26 cellular contexts compared by ENCODE assay signal in the genomic region with DNA sequence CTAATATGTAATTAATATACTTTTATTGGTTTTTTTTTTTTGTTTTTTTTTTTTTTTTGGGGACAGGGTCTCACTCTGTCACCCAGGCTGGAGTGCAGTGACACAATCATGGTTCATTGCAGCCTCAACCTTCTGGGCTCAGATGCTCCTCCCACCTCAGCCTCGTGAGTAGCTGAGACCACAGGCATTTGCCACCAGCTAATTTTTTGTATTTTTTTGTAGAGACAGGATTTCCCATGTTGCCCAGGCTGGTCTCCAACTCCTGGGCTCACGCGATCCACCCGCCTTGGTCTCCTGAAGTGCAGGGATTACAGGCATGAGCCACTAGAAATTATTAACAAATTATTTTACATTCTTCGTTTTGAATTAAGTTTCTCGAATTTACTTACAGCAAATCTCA. TPM values are rescaled to one million over a fixed set of nuclear protein-coding genes. Genes with fewer than 3 reads are reported as not detected.
DNase-seq lines count a peak whose midpoint lies in the region; ATAC-seq and TF ChIP-seq lines count a peak whose summit lies in the region.
"Had no signal": no experiment of that assay in that cellular context is flagged by ENCODE, and none has a peak within 500 bp of the region (broad histone marks: within the 10 kb centered on the region; RNA-seq: fewer than 3 reads in every experiment).

No MANE protein-coding gene starts in this region.

- no peaks in the 10 kb centered on the region for H3K27me3 ChIP-seq in HCT116 (ENCODE audit: insufficient read depth, low read length)
- H3K27me3 ChIP-seq in mesendoderm (ENCODE audit: insufficient read depth, low read length, poor library complexity): no peaks in the 10 kb centered on the region
- H3K27me3 ChIP-seq: BE2C, sigmoid colon, transverse colon had no signal

- no peak for TF ChIP-seq RAD21 in HCT116 (IDR thresholded peaks at IDR 0.05; ENCODE audit: low read depth)

- no peak overlapping the region for H3K27ac ChIP-seq in HCT116 (ENCODE audit: low read depth, low read length)
- H3K27ac ChIP-seq in mesendoderm (ENCODE audit: low read depth, low read length): no peak overlapping the region
- H3K27ac ChIP-seq: HL-60, sigmoid colon, transverse colon had no signal

- no peak overlapping the region for H3K56ac ChIP-seq in mesendoderm (ENCODE audit: low read length)

- no peak overlapping the region for H4K8ac ChIP-seq in mesendoderm (ENCODE audit: low read depth, low read length)

- no peak overlapping the region for H3K23ac ChIP-seq in mesendoderm (ENCODE audit: low read length)

- no peaks in the 10 kb centered on the region for H3K9me3 Mint-ChIP-seq in natural killer cell
- H3K9me3 Mint-ChIP-seq: effector memory CD8-positive, alpha-beta T cell; mesothelial cell of epicardium had no signal

- H3K9me3 ChIP-seq in HCT116 (ENCODE audit: control insufficient read depth in 1 of 2, insufficient read depth in 1 of 2, low read depth in 1 of 2, low read length in 2 of 2): no peaks in the 10 kb centered on the region
- H3K9me3 ChIP-seq: BE2C, sigmoid colon, transverse colon had no signal

- no peak overlapping the region for H3K27ac Mint-ChIP-seq in natural killer cell
- H3K27ac Mint-ChIP-seq: activated T-cell treated with anti-CD3 and anti-CD28 coated beads, Interleukin-2, amount 50 U/mL, for 72 hours; effector memory CD8-positive, alpha-beta T cell; mesothelial cell of epicardium had no signal

- H2AK5ac ChIP-seq in mesendoderm (ENCODE audit: low read length): no peak overlapping the region

- H3K4ac ChIP-seq in mesendoderm (ENCODE audit: low read depth, low read length): no peak overlapping the region

- intact Hi-C loops in HCT116 (cut with micrococcal nuclease) (no loop called here), natural killer cell (cut with micrococcal nuclease) (no loop called here)

- no peaks in the 10 kb centered on the region for H3K79me2 ChIP-seq in HCT116 (ENCODE audit: insufficient read depth, low read length)
- H3K79me2 ChIP-seq in mesendoderm (ENCODE audit: control insufficient read depth, insufficient read depth, low read length): no peaks in the 10 kb centered on the region

- H3K18ac ChIP-seq in mesendoderm (ENCODE audit: low read length): no peak overlapping the region

- no peak for TF ChIP-seq POLR2A in HCT116 (IDR thresholded peaks at IDR 0.05; ENCODE audit: borderline replicate concordance, extremely low read depth, insufficient read depth, insufficient read length)

- no CpG with 5 or more reads among the region's 6 CpGs for WGBS in mesendoderm (ENCODE audit: extremely low coverage, insufficient coverage, low lambda C conversion rate)

- H3K27me3 Mint-ChIP-seq in natural killer cell (ENCODE audit: low read depth in 2 of 2): peaks cover 8 to 10% of the 10 kb centered on the region in 2 donors
- H3K27me3 Mint-ChIP-seq: progenitor cell of endocrine pancreas had no signal

- POLR2A ChIA-PET in HCT116 (lab: Charles Lee): interaction anchor here (2.1 to 2.5 kb wide), 2 partner anchors 17 to 18 kb away, joined by 10 to 15 read pairs; partner anchors contain the start of gene POGZ

- H4K5ac ChIP-seq in mesendoderm (ENCODE audit: low read length): no peak overlapping the region

- ATAC-seq in HCT116 (peak; percentile 44; the same call in 1 of the 2 replicates), natural killer cell (no peak), GM19395 (IDR thresholded peaks at IDR 0.05; ENCODE audit: unreplicated experiment) (no peak), GM18861 (IDR thresholded peaks at IDR 0.05; ENCODE audit: unreplicated experiment) (no peak)
- ATAC-seq: effector memory CD8-positive, alpha-beta T cell had no signal

- BruUV-seq in HCT116 (replicated peaks; lab: Mats Ljungman, UMichigan): no TSS peak

- H2BK120ac ChIP-seq in mesendoderm (ENCODE audit: low read depth, low read length): no peak overlapping the region

- DNase-seq in EH (ENCODE audit: low read depth) (peak; percentile 67), HCT116 (ENCODE audit: low read depth, low spot score) (no peak), SK-MEL-5 (ENCODE audit: low read depth, low spot score) (peak; percentile 82), mesendoderm (peak; percentile 30), natural killer cell (no peak), RPMI8226 (no peak)
- DNase-seq: activated naive CD4-positive, alpha-beta T cell treated with Interleukin-2 at 50 U/mL for 16 hours; activated T-cell treated with anti-CD3 and anti-CD28 coated beads, Interleukin-2, amount 50 U/mL, for 72 hours; BE2C; central memory CD4-positive, alpha-beta T cell; cortex of kidney; effector memory CD8-positive, alpha-beta T cell; erythroblast; GDM1; NCI-H1092; NCI-H1694 treated with DMSO at 0.1 percent for 48 hours; NCI-H2171; NCI-H510A treated with DMSO at 0.1 percent for 48 hours; sigmoid colon; stimulated activated CD4-positive, alpha-beta T cell treated with anti-CD3 and anti-CD28 coated beads, Interleukin-4, amount 100 ng/mL, for 1 hour; transverse colon had no signal

- peak overlapping the region; percentile 90 for H2AFZ ChIP-seq in HCT116 (ENCODE audit: low read depth, low read length, poor library complexity, severe bottlenecking)

- H3K79me1 ChIP-seq in mesendoderm (ENCODE audit: low read length): no peaks in the 10 kb centered on the region

- RAD21 ChIA-PET in HCT116 (lab: Charles Lee; ENCODE audit: low non-redundant PET in 1 of 2, low total read pairs in 2 of 2, uncharacterized antibody in 2 of 2, unreplicated experiment in 2 of 2): interaction anchor here in 1 of 2 experiments (0.7 kb wide), 1 partner anchor 135 kb away, joined by 3 read pairs; no protein-coding TSS in a partner anchor

- peaks cover 5 to 12% of the 10 kb centered on the region in 2 donors for H3K4me1 Mint-ChIP-seq in natural killer cell

- H2BK15ac ChIP-seq in mesendoderm (replicated peaks; ENCODE audit: low read depth): no peak overlapping the region

- H3K36me3 Mint-ChIP-seq in natural killer cell: no peaks in the 10 kb centered on the region
- H3K36me3 Mint-ChIP-seq: mesothelial cell of epicardium had no signal

- H3K9ac ChIP-seq in HCT116 (ENCODE audit: low read length) (no peak overlapping the region), mesendoderm (ENCODE audit: low read length) (no peak overlapping the region)

- no peak overlapping the region for H3K4me2 ChIP-seq in HCT116 (ENCODE audit: low read length)
- H3K4me2 ChIP-seq in mesendoderm (ENCODE audit: low read length): no peak overlapping the region

- H3K9me2 ChIP-seq in HCT116 (ENCODE audit: insufficient read depth): no peaks in the 10 kb centered on the region

- no peaks in the 10 kb centered on the region for H4K20me1 ChIP-seq in HCT116 (ENCODE audit: insufficient read depth)

- CTCF ChIA-PET in HCT116 (lab: Charles Lee): interaction anchor here (0.7 to 2.0 kb wide), 2 partner anchors 10 to 119 kb away, joined by 3 to 6 read pairs; no protein-coding TSS in a partner anchor

- H3K4me1 ChIP-seq in HCT116 (ENCODE audit: control insufficient read depth in 1 of 2, insufficient read depth in 2 of 2, low read length in 2 of 2) (peaks cover 11 to 34% of the 10 kb centered on the region in 2 experiments), mesendoderm (ENCODE audit: control insufficient read depth, low read depth, low read length) (no peaks in the 10 kb centered on the region)

- H2BK5ac ChIP-seq in mesendoderm (ENCODE audit: low read length): no peak overlapping the region

- H3K4me3 Mint-ChIP-seq in natural killer cell: no peak overlapping the region
- H3K4me3 Mint-ChIP-seq: effector memory CD8-positive, alpha-beta T cell; mesothelial cell of epicardium had no signal

- in situ Hi-C loops in SK-MEL-5 (cut with HindIII; ENCODE audit: low pct_unique_long_range_greater_than_20kb, low sequenced_read_pairs): no loop called here

- TF ChIP-seq CTCF in HCT116 (IDR thresholded peaks at IDR 0.05 in 2 of 3, conservative IDR thresholded peaks at IDR 0.05 in 1 of 3; ENCODE audit: borderline replicate concordance in 1 of 3, insufficient read depth in 1 of 3, low read depth in 2 of 3, low read length in 2 of 3) (no peak), natural killer cell (IDR thresholded peaks at IDR 0.05) (no peak)

- H3K4me3 ChIP-seq in HCT116 (replicated peaks in 1 of 2; ENCODE audit: low read depth in 1 of 2, low read length in 2 of 2) (no peak overlapping the region), mesendoderm (ENCODE audit: low read length) (no peak overlapping the region)
- H3K4me3 ChIP-seq: sigmoid colon, transverse colon had no signal

- H3K36me3 ChIP-seq in HCT116 (ENCODE audit: control insufficient read depth in 1 of 2, insufficient read depth in 2 of 2, low read length in 2 of 2): no peaks in the 10 kb centered on the region
- H3K36me3 ChIP-seq in mesendoderm (ENCODE audit: control insufficient read depth, insufficient read depth, low read length): no peaks in the 10 kb centered on the region
- H3K36me3 ChIP-seq: BE2C, sigmoid colon, transverse colon had no signal

TF ChIP-seq in HCT116, 20 proteins besides CTCF, POLR2A, EP300 and RAD21:
- no peak for TF ChIP-seq ELF1 (IDR thresholded peaks at IDR 0.05; ENCODE audit: borderline replicate concordance, low read depth)
- no peak for TF ChIP-seq YY1 (IDR thresholded peaks at IDR 0.05; ENCODE audit: extremely low read depth, insufficient replicate concordance, low read depth, low read length)
- TF ChIP-seq ZNF274 (IDR thresholded peaks at IDR 0.05; ENCODE audit: low read depth, low read length): no peak
TF ChIP-seq in HCT116: peak in this region for 0.

RNA-seq across cellular contexts. Expression of gene POGZ, which starts 16.8 kb away (rescaled TPM):
- total RNA-seq in HCT116 (2021; ENCODE audit: unreplicated experiment): 80.6 TPM
- polyA plus RNA-seq in HCT116 (2012): 32.8 and 39.9 TPM in 2 replicates
- total RNA-seq in SK-MEL-5 (2014; rRNA removed; shearing (Covaris generic)): 25.3 and 25.5 TPM in 2 replicates
- polyA plus RNA-seq in SK-MEL-5 (2015; cell fraction: cytosol; rRNA removed): 33.3 and 51.0 TPM in 2 replicates
- polyA plus RNA-seq in SK-MEL-5 (2015; cell fraction: nucleus; rRNA removed): 239 and 241 TPM in 2 replicates
- polyA plus RNA-seq in mesendoderm (2013, experiment 1 of 2): 43.2 TPM
- polyA plus RNA-seq in mesendoderm (2013, experiment 2 of 2): 38.6 TPM
- 100 to 1,000 TPM; 106 to 129 (median 121) TPM for total RNA-seq in natural killer cell

RNA-seq across cellular contexts. Expression of gene CGN, which starts 35.1 kb away (rescaled TPM):
- total RNA-seq in HCT116 (2021; ENCODE audit: unreplicated experiment) (19.7 TPM), natural killer cell (under 1 TPM in 2 of 3 donors, not detected in 1; 0.07 to 0.80 TPM)
- 15.5 and 16.8 TPM in 2 replicates for polyA plus RNA-seq in HCT116 (2012)
- 1.9 and 2.7 TPM in 2 replicates for total RNA-seq in SK-MEL-5 (2014; rRNA removed; shearing (Covaris generic))
- polyA plus RNA-seq in SK-MEL-5 (2015; cell fraction: cytosol; rRNA removed): 2.7 and 4.6 TPM in 2 replicates
- polyA plus RNA-seq in SK-MEL-5 (2015; cell fraction: nucleus; rRNA removed): 7.7 and 21.2 TPM in 2 replicates
- polyA plus RNA-seq in mesendoderm (2013, experiment 1 of 2): 26.5 TPM
- polyA plus RNA-seq in mesendoderm (2013, experiment 2 of 2): 26.5 TPM

Comparison
In these comparisons a context has a peak if more than half of its experiments do, and no peak if none do; other contexts are left out.
1. DNase-seq: peak in EH (single experiment), SK-MEL-5 (single experiment) and mesendoderm (single experiment); none in HCT116 (single experiment), natural killer cell (single experiment) and RPMI8226 (single experiment).